In the genomic region with DNA sequence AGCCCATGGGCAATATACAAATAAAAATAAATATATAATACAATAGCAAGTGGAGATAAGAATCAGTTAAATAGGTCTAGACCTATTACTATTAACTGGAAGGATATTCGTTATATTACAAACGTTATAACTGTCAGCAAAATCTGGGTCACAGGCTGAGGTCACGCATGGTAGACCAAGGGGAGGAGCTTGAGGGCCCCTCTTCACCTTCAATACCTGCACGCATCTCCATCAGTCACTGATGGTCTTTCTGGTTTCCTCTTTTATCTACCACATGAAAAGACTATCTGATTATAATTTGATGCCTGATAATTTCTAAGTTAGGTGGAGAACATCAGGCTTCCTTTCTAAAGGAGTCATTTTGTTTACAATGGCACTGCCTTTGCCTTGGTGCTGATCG, we compare ENCODE assay signal across 24 cellular contexts.
"Had no signal": no experiment of that assay in that cellular context is flagged by ENCODE, and none has a peak within 500 bp of the region (broad histone marks: within the 10 kb centered on the region; RNA-seq: fewer than 3 reads in every experiment).

No MANE protein-coding gene starts in this region.

- H3K36me3 Mint-ChIP-seq: memory B cell; naive B cell; natural killer cell treated with Interleukin-12 subunit alpha and Interleukin-12 subunit beta and Interleukin-15 and Interleukin-18, amount 100 ng/mL, for 72 hours; stimulated activated effector memory CD8-positive, alpha-beta T cell treated with anti-CD3 and anti-CD28 coated beads, Interleukin-12 subunit alpha, Interleukin-12 subunit beta, amount 100 ng/mL, for 72 hours had no signal

- H3K27ac Mint-ChIP-seq: endodermal cell; memory B cell; natural killer cell treated with Interleukin-12 subunit alpha and Interleukin-12 subunit beta and Interleukin-15 and Interleukin-18, amount 100 ng/mL, for 72 hours; stimulated activated effector memory CD8-positive, alpha-beta T cell treated with anti-CD3 and anti-CD28 coated beads, Interleukin-12 subunit alpha, Interleukin-12 subunit beta, amount 100 ng/mL, for 72 hours had no signal

- ATAC-seq: esophagus mucosa; gastrocnemius medialis; mucosa of descending colon; natural killer cell treated with Interleukin-12 subunit alpha and Interleukin-12 subunit beta and Interleukin-15 and Interleukin-18, amount 100 ng/mL, for 72 hours; stimulated activated effector memory CD8-positive, alpha-beta T cell treated with anti-CD3 and anti-CD28 coated beads, Interleukin-12 subunit alpha, Interleukin-12 subunit beta, amount 100 ng/mL, for 72 hours had no signal

- H3K9me3 ChIP-seq: gastrocnemius medialis, mucosa of descending colon, neutrophil, prostate gland, right atrium auricular region, sigmoid colon, stomach, thyroid gland, vagina had no signal

- H3K4me1 Mint-ChIP-seq: memory B cell, naive B cell, neural crest cell had no signal

- DNase-seq: dorsolateral prefrontal cortex; effector CD4-positive, alpha-beta T cell; endodermal cell; foreskin fibroblast; gastrocnemius medialis; head of caudate nucleus; mucosa of descending colon; naive B cell; sigmoid colon; stimulated activated CD4-positive, alpha-beta T cell treated with anti-CD3 and anti-CD28 coated beads, Interleukin-2, amount 100 ng/mL, for 24 hours; stimulated activated CD4-positive, alpha-beta T cell treated with anti-CD3 and anti-CD28 coated beads, Interleukin-4, amount 100 ng/mL, for 24 hours; stimulated activated naive CD4-positive, alpha-beta T cell treated with Interleukin-2 at 50 U/mL for 16 hours; stomach; thyroid gland; trophoblast cell had no signal

- H3K9me3 Mint-ChIP-seq: endodermal cell; memory B cell; naive B cell; natural killer cell treated with Interleukin-12 subunit alpha and Interleukin-12 subunit beta and Interleukin-15 and Interleukin-18, amount 100 ng/mL, for 72 hours; neural crest cell; stimulated activated effector memory CD8-positive, alpha-beta T cell treated with anti-CD3 and anti-CD28 coated beads, Interleukin-12 subunit alpha, Interleukin-12 subunit beta, amount 100 ng/mL, for 72 hours had no signal

- H3K4me3 Mint-ChIP-seq: endodermal cell; memory B cell; naive B cell; natural killer cell treated with Interleukin-12 subunit alpha and Interleukin-12 subunit beta and Interleukin-15 and Interleukin-18, amount 100 ng/mL, for 72 hours; neural crest cell; stimulated activated effector memory CD8-positive, alpha-beta T cell treated with anti-CD3 and anti-CD28 coated beads, Interleukin-12 subunit alpha, Interleukin-12 subunit beta, amount 100 ng/mL, for 72 hours had no signal
